In the genomic region with DNA sequence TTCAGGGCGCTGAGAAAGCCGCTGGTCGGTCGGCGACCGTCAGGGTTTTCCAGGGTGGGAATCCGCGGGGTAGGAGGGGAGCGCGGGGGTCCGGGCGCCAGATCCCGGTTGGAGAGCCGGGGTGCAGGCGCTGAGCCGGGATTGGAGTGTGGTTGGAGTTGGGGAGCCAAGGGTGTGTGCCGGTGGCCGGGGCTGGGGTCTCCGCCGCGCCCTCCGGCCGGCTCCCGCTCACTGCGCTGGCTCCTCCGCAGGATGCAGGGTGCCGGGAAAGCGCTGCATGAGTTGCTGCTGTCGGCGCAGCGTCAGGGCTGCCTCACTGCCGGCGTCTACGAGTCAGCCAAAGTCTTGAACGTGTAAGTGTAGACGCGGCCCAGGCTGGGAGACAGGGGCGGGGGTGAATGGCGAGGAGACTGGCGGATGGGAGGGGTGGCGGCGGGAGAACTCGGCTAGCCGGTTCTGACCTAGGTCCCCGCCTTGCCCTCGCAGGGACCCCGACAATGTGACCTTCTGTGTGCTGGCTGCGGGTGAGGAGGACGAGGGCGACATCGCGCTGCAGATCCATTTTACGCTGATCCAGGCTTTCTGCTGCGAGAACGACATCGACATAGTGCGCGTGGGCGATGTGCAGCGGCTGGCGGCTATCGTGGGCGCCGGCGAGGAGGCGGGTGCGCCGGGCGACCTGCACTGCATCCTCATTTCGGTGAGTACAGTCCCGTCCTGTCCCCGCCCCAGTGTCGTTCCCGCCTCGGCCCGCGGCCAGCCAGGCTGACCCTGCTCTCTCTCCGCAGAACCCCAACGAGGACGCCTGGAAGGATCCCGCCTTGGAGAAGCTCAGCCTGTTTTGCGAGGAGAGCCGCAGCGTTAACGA, we compare ENCODE assay signal across 9 cellular contexts. TPM values are rescaled to one million over a fixed set of nuclear protein-coding genes. Genes with fewer than 3 reads are reported as not detected.
DNase-seq lines count a peak whose midpoint lies in the region; ATAC-seq, FAIRE-seq and TF ChIP-seq lines count a peak whose summit lies in the region.
"Had no signal": no experiment of that assay in that cellular context is flagged by ENCODE, and none has a peak within 500 bp of the region (broad histone marks: within the 10 kb centered on the region; RNA-seq: fewer than 3 reads in every experiment).

No MANE protein-coding gene starts in this region.

- WGBS in spleen, 5 donors, result 0 to 2% (median 1%) methylated on average over 33 to 85 of the region's 85 CpGs

- H3K79me2 ChIP-seq in keratinocyte (ENCODE audit: control insufficient read depth, insufficient read depth, low read length), result no peaks in the 10 kb centered on the region

- TF ChIP-seq CTCF in keratinocyte (optimal IDR thresholded peaks at IDR 0.05 in 1 of 3, IDR thresholded peaks at IDR 0.05 in 1 of 3, conservative IDR thresholded peaks at IDR 0.05 in 1 of 3; ENCODE audit: extremely low read depth in 1 of 3, insufficient read depth in 2 of 3, low read length in 3 of 3) (peak in 1 of 3 experiments; percentile 33), spleen (IDR thresholded peaks at IDR 0.05 in 8 of 11, conservative IDR thresholded peaks at IDR 0.05 in 3 of 11) (peak in 2 of 11 experiments; percentile 4 to 17)

- peak; percentile 24 to 55 (median 33) for DNase-seq in CD4-positive, CD25-positive, alpha-beta regulatory T cell
- peak; percentile 70 for DNase-seq in activated CD4-positive, CD25-positive, alpha-beta regulatory T cell treated with anti-CD3 and anti-CD28 coated beads, Interleukin-2, amount 50 U/mL, for 72 hours
- DNase-seq in central memory CD4-positive, alpha-beta T cell, result peak; percentile 49
- DNase-seq in keratinocyte (ENCODE audit: low read depth, low spot score) (no peak), spleen (peak; percentile 92)

- no peaks in the 10 kb centered on the region for H3K9me3 ChIP-seq in CD4-positive, CD25-positive, alpha-beta regulatory T cell (ENCODE audit: control insufficient read depth in 2 of 2, low read length in 2 of 2)
- H3K9me3 ChIP-seq in keratinocyte (ENCODE audit: control insufficient read depth, low read depth, low read length) (no peaks in the 10 kb centered on the region), spleen (no peaks in the 10 kb centered on the region)

- H3K9ac ChIP-seq in keratinocyte (ENCODE audit: control insufficient read depth, extremely low read depth, insufficient read depth, low read length), result no peak overlapping the region

- no peaks in the 10 kb centered on the region for H3K27me3 ChIP-seq in CD4-positive, CD25-positive, alpha-beta regulatory T cell (ENCODE audit: control insufficient read depth, insufficient read depth, low read length)
- peaks cover 38% of the 10 kb centered on the region for H3K27me3 ChIP-seq in keratinocyte (ENCODE audit: control insufficient read depth, extremely low read depth, insufficient read depth, low read length)
- peaks cover 0 to 34% (median 3%) of the 10 kb centered on the region in 7 donors for H3K27me3 ChIP-seq in spleen (replicated peaks in 1 of 7)

- peak overlapping the region in 2 of 3 donors; percentile 51 to 54 for H3K27ac Mint-ChIP-seq in CD4-positive, CD25-positive, alpha-beta regulatory T cell

- FAIRE-seq in keratinocyte (lab: Jason Lieb, UNC), result no peak

- ATAC-seq in CD4-positive, CD25-positive, alpha-beta regulatory T cell (ENCODE audit: low read depth in 2 of 2), result peak; percentile 23
- peak; percentile 17 for ATAC-seq in HG03432 (IDR thresholded peaks at IDR 0.05; ENCODE audit: unreplicated experiment)
- ATAC-seq in GM21529 (IDR thresholded peaks at IDR 0.05; ENCODE audit: unreplicated experiment), result no peak
- no peak for ATAC-seq in GM21723 (IDR thresholded peaks at IDR 0.05; ENCODE audit: unreplicated experiment)

- no peak for TF ChIP-seq POLR2A in spleen (IDR thresholded peaks at IDR 0.05)

- H3K36me3 ChIP-seq in CD4-positive, CD25-positive, alpha-beta regulatory T cell (ENCODE audit: control insufficient read depth, insufficient read depth, low read length), result no peaks in the 10 kb centered on the region
- H3K36me3 ChIP-seq in keratinocyte (ENCODE audit: control insufficient read depth in 2 of 2, extremely low read depth in 1 of 2, insufficient read depth in 2 of 2, low read length in 2 of 2), result no peaks in the 10 kb centered on the region
- no peaks in the 10 kb centered on the region for H3K36me3 ChIP-seq in spleen

- peak overlapping the region; percentile 83 for H3K4me2 ChIP-seq in keratinocyte (ENCODE audit: control insufficient read depth, extremely low read depth, insufficient read depth, low read depth, low read length)

- H3K4me3 Mint-ChIP-seq in CD4-positive, CD25-positive, alpha-beta regulatory T cell, result peak overlapping the region; percentile 76 to 92 (median 84)

- H3K4me3 ChIP-seq in CD4-positive, CD25-positive, alpha-beta regulatory T cell (ENCODE audit: low read depth, low read length), result no peak overlapping the region
- H3K4me3 ChIP-seq in keratinocyte (ENCODE audit: control insufficient read depth in 2 of 3, extremely low read depth in 1 of 3, insufficient read depth in 2 of 3, low read depth in 1 of 3, low read length in 3 of 3) (peak overlapping the region; percentile 44 to 56 (median 55)), spleen (peak overlapping the region; percentile 40 to 75 (median 58))

- no peaks in the 10 kb centered on the region for H3K36me3 Mint-ChIP-seq in CD4-positive, CD25-positive, alpha-beta regulatory T cell

- dilution Hi-C loops in keratinocyte (cut with MboI; ENCODE audit: extremely low pct_ligation_motif_present, low sequenced_read_pairs), result loop anchor here (10.0 kb wide), 1 partner anchor 499 kb away; no protein-coding TSS in a partner anchor

- peaks cover 0 to 2% (median 0%) of the 10 kb centered on the region in 7 donors for H3K9me3 Mint-ChIP-seq in CD4-positive, CD25-positive, alpha-beta regulatory T cell

- peak overlapping the region; percentile 76 for H2AFZ ChIP-seq in keratinocyte (ENCODE audit: control insufficient read depth, low read length)

- H3K27me3 Mint-ChIP-seq in CD4-positive, CD25-positive, alpha-beta regulatory T cell, result peaks cover 34% of the 10 kb centered on the region

- no peaks in the 10 kb centered on the region for H4K20me1 ChIP-seq in keratinocyte (ENCODE audit: control insufficient read depth, extremely low read depth, insufficient read depth, low read length)

- H3K4me1 ChIP-seq in CD4-positive, CD25-positive, alpha-beta regulatory T cell (ENCODE audit: control insufficient read depth, insufficient read depth, low read length, poor library complexity, severe bottlenecking), result peaks cover 43% of the 10 kb centered on the region
- H3K4me1 ChIP-seq in keratinocyte (ENCODE audit: control insufficient read depth, extremely low read depth, insufficient read depth, low read length) (peaks cover 29% of the 10 kb centered on the region), spleen (peaks cover 25 to 49% (median 44%) of the 10 kb centered on the region in 6 donors)

- intact Hi-C loops in spleen (cut with DNase I; ENCODE audit: low total_unique reads), result loop anchor here (10.0 kb wide), 1 partner anchor 199 kb away; no protein-coding TSS in a partner anchor

- peak overlapping the region; percentile 14 for H3K27ac ChIP-seq in CD4-positive, CD25-positive, alpha-beta regulatory T cell (ENCODE audit: insufficient read depth, low read length, poor library complexity, severe bottlenecking)
- no peak overlapping the region for H3K27ac ChIP-seq in keratinocyte (ENCODE audit: control insufficient read depth, insufficient read depth, low read length)
- H3K27ac ChIP-seq in spleen, result peak overlapping the region in 7 of 8 donors; percentile 79 to 91 (median 83)

- no peaks in the 10 kb centered on the region for H3K9me1 ChIP-seq in keratinocyte (ENCODE audit: control insufficient read depth, extremely low read depth, insufficient read depth, low read length)

- H3K4me1 Mint-ChIP-seq in CD4-positive, CD25-positive, alpha-beta regulatory T cell, result peaks cover 10 to 33% (median 19%) of the 10 kb centered on the region in 4 donors

RNA-seq across cellular contexts. Expression of a gene that starts 0.6 kb away (rescaled TPM):
- 15.7 TPM for total RNA-seq in CD4-positive, CD25-positive, alpha-beta regulatory T cell
- 1 to 10 TPM in 1 of 4 donors, under 1 TPM in 3; 0.16 to 1.3 (median 0.29) TPM for polyA plus RNA-seq in CD4-positive, CD25-positive, alpha-beta regulatory T cell
- polyA plus RNA-seq in keratinocyte, result 0.05 to 0.27 TPM in 2 of 3 replicates, not detected in the other
- polyA plus RNA-seq in keratinocyte (2011; ENCODE audit: low read depth), result 0.84 TPM
- not detected in 2 replicates for polyA plus RNA-seq in keratinocyte (2011; cell fraction: cytosol; rRNA removed)
- polyA plus RNA-seq in keratinocyte (2011; cell fraction: nucleus; rRNA removed), result not detected in 2 replicates
- 2.9 TPM in 1 of 2 replicates, not detected in the other for polyA plus RNA-seq in keratinocyte (2012; ENCODE audit: low replicate concordance)
- not detected in 3 replicates for polyA minus RNA-seq in keratinocyte
- polyA minus RNA-seq in keratinocyte (2011; cell fraction: cytosol; rRNA and poly(A)+ RNA removed), result not detected
- polyA minus RNA-seq in keratinocyte (2011; cell fraction: nucleus; rRNA and poly(A)+ RNA removed), result not detected in 2 replicates
- 1 to 10 TPM; 2.0 to 6.8 (median 2.6) TPM for total RNA-seq in spleen
- 10 to 100 TPM in 2 of 3 donors, 1 to 10 TPM in 1; 5.9 to 17.6 (median 16.9) TPM for polyA plus RNA-seq in spleen
- total RNA-seq: HT1080 had no signal

Comparison
In these comparisons a context has a peak if more than half of its experiments do, and no peak if none do; other contexts are left out.
1. ATAC-seq: peak in CD4-positive, CD25-positive, alpha-beta regulatory T cell (2 of 2) and HG03432 (single experiment); none in GM21529 (single experiment) and GM21723 (single experiment).